In genomic region chr18:39186008-39186407, GRCh38 we compare ENCODE assay signal across 17 cellular contexts.
DNase-seq lines count a peak whose midpoint lies in the region; ATAC-seq, FAIRE-seq and TF ChIP-seq lines count a peak whose summit lies in the region.
"Had no signal": no experiment of that assay in that cellular context is flagged by ENCODE, and none has a peak within 500 bp of the region (broad histone marks: within the 10 kb centered on the region; RNA-seq: fewer than 3 reads in every experiment).

No MANE protein-coding gene starts in this region.

- H3K4me1 ChIP-seq in PC-3 (ENCODE audit: insufficient read depth, low read length): no peaks in the 10 kb centered on the region
- H3K4me1 ChIP-seq in HepG2 (ENCODE audit: insufficient read depth, low read length): no peaks in the 10 kb centered on the region
- H3K4me1 ChIP-seq: BLaER1, HAP-1 had no signal

- no peak overlapping the region for H3K4me3 ChIP-seq in GM12865 (ENCODE audit: low read depth, low read length)
- H3K4me3 ChIP-seq in PC-3 (ENCODE audit: low read length): no peak overlapping the region
- H3K4me3 ChIP-seq in HepG2 (replicated peaks in 1 of 3; ENCODE audit: insufficient read depth in 1 of 3, low read depth in 2 of 3, low read length in 3 of 3): no peak overlapping the region
- H3K4me3 ChIP-seq: BLaER1, GM23248, HAP-1 had no signal

- ATAC-seq in GM18909 (IDR thresholded peaks at IDR 0.05; ENCODE audit: poor library complexity, unreplicated experiment): peak; percentile 59
- ATAC-seq in HG03159 (IDR thresholded peaks at IDR 0.05; ENCODE audit: unreplicated experiment): peak; percentile 54
- ATAC-seq in PC-3: peak; percentile 64
- ATAC-seq in HepG2: no peak
- no peak for ATAC-seq in HG03469 (IDR thresholded peaks at IDR 0.05; ENCODE audit: unreplicated experiment)
- ATAC-seq in HG02571 (IDR thresholded peaks at IDR 0.05; ENCODE audit: unreplicated experiment): no peak

- DNase-seq in GM12865 (ENCODE audit: low read depth) (peak; percentile 3), PC-3 (no peak), HepG2 (ENCODE audit: low spot score) (no peak), DMS53 treated with DMSO at 0.1 percent for 48 hours (lab: John Stamatoyannopoulos, UW; ENCODE audit: unreplicated experiment) (no peak)
- DNase-seq: 8988T; CD4-positive, alpha-beta memory T cell; GM23248; Karpas-422; KBM-7 had no signal

- WGBS in HepG2 (ENCODE audit: low lambda C conversion rate): 61% methylated on average over 2 of the region's 2 CpGs

- H3K9ac ChIP-seq in PC-3 (ENCODE audit: low read length): no peak overlapping the region
- no peak overlapping the region for H3K9ac ChIP-seq in HepG2 (ENCODE audit: insufficient read depth, low read depth, low read length)
- H3K9ac ChIP-seq: BLaER1, GM23248 had no signal

- H3K27me3 ChIP-seq in PC-3 (ENCODE audit: low read length) (no peaks in the 10 kb centered on the region), HepG2 (ENCODE audit: control insufficient read depth in 1 of 2, insufficient read depth in 2 of 2, low read length in 2 of 2) (no peaks in the 10 kb centered on the region)
- H3K27me3 ChIP-seq: BLaER1 had no signal

- no peak for TF ChIP-seq POLR2A in HepG2 (IDR thresholded peaks at IDR 0.05; ENCODE audit: insufficient read depth in 1 of 2, low read depth in 2 of 2, low read length in 2 of 2)

- POLR2A ChIA-PET in PC-3 (lab: Charles Lee; ENCODE audit: unreplicated experiment) (no interaction called here), HepG2 (lab: Yijun Ruan, JAX) (no interaction called here)

- no peak overlapping the region for H3K27ac ChIP-seq in PC-3 (ENCODE audit: low read length)
- no peak overlapping the region for H3K27ac ChIP-seq in HepG2 (ENCODE audit: extremely low read length, insufficient read depth, low read length)
- H3K27ac ChIP-seq: BLaER1, GM23248 had no signal

- H4K20me1 ChIP-seq in PC-3 (ENCODE audit: low read length) (no peaks in the 10 kb centered on the region), HepG2 (ENCODE audit: insufficient read depth, low read length) (no peaks in the 10 kb centered on the region)
- H4K20me1 ChIP-seq: BLaER1 had no signal

- no peaks in the 10 kb centered on the region for H3F3A ChIP-seq in PC-3 (ENCODE audit: low read length, unreplicated experiment)

- CTCF ChIA-PET in PC-3 (lab: Charles Lee): no interaction called here
- CTCF ChIA-PET in HepG2 (lab: Yijun Ruan, JAX; ENCODE audit: low intra/inter-chr PET ratio, low total read pairs): no interaction called here

- FAIRE-seq in HepG2 (lab: Jason Lieb, UNC): no peak
- FAIRE-seq: G401.6, HTR-8/SVneo had no signal

- BruUV-seq in PC-3 (replicated peaks; lab: Mats Ljungman, UMichigan) (no TSS peak), HepG2 (replicated peaks; lab: Mats Ljungman, UMichigan) (no TSS peak)

- TF ChIP-seq EP300 in HepG2 (IDR thresholded peaks at IDR 0.05; ENCODE audit: low read depth in 2 of 2, low read length in 2 of 2) (no peak), HepG2 (CRISPR knock-in tag; IDR thresholded peaks at IDR 0.05; ENCODE audit: borderline replicate concordance) (no peak)

- H3K9me3 ChIP-seq in PC-3 (ENCODE audit: low read length): no peaks in the 10 kb centered on the region
- H3K9me3 ChIP-seq in HepG2 (ENCODE audit: low read length): no peaks in the 10 kb centered on the region
- H3K9me3 ChIP-seq: BLaER1, HAP-1 had no signal

- in situ Hi-C loops in HepG2 (cut with HindIII; ENCODE audit: extremely low pct_ligation_motif_present, low pct_unique_long_range_greater_than_20kb): no loop called here

- H3K4me2 ChIP-seq in PC-3 (ENCODE audit: low read length) (no peak overlapping the region), HepG2 (ENCODE audit: low read depth, low read length) (no peak overlapping the region)
- H3K4me2 ChIP-seq: BLaER1 had no signal

- no peaks in the 10 kb centered on the region for H3K79me2 ChIP-seq in PC-3 (ENCODE audit: low read length)
- H3K79me2 ChIP-seq in HepG2 (ENCODE audit: insufficient read depth, low read length): no peaks in the 10 kb centered on the region

- TF ChIP-seq CTCF in GM12865 (IDR thresholded peaks at IDR 0.05; ENCODE audit: insufficient read depth, low read depth, low read length, missing control alignments): no peak
- TF ChIP-seq CTCF in PC-3 (conservative IDR thresholded peaks at IDR 0.05; ENCODE audit: low read depth, low read length): no peak
- TF ChIP-seq CTCF in HepG2 (CRISPR knock-in tag; IDR thresholded peaks at IDR 0.05): no peak

- intact Hi-C loops in PC-3 (cut with micrococcal nuclease) (no loop called here), HepG2 (cut with micrococcal nuclease; ENCODE audit: unreplicated experiment) (no loop called here)

- H3K36me3 ChIP-seq in PC-3 (ENCODE audit: low read depth, low read length) (no peaks in the 10 kb centered on the region), HepG2 (replicated peaks in 1 of 2; ENCODE audit: control insufficient read depth in 1 of 2, insufficient read depth in 2 of 2, low read length in 2 of 2) (no peaks in the 10 kb centered on the region)
- H3K36me3 ChIP-seq: BLaER1, HAP-1 had no signal

- no peak for TF ChIP-seq RAD21 in HepG2 (CRISPR knock-in tag; IDR thresholded peaks at IDR 0.05)

- H2AFZ ChIP-seq in PC-3 (ENCODE audit: low read length) (no peak overlapping the region), HepG2 (ENCODE audit: low read length) (no peak overlapping the region)
- H2AFZ ChIP-seq: GM23248 had no signal

- H3K9me2 ChIP-seq in PC-3 (replicated peaks; ENCODE audit: low read length): no peaks in the 10 kb centered on the region

TF ChIP-seq in HepG2, 621 proteins besides CTCF, POLR2A, EP300 and RAD21:
- TF ChIP-seq SMAD1 (CRISPR knock-in tag; IDR thresholded peaks at IDR 0.05; ENCODE audit: borderline replicate concordance, low read depth): no peak
- no peak for TF ChIP-seq ETS1 (CRISPR knock-in tag; IDR thresholded peaks at IDR 0.05)
- no peak for TF ChIP-seq CENPT (CRISPR knock-in tag; IDR thresholded peaks at IDR 0.05; ENCODE audit: low read depth)

Comparison
In these comparisons a context has a peak if more than half of its experiments do, and no peak if none do; other contexts are left out.
1. ATAC-seq: peak in GM18909 (single experiment), HG03159 (single experiment) and PC-3 (single experiment); none in HepG2 (single experiment), HG03469 (single experiment) and HG02571 (single experiment).